In the genomic region with DNA sequence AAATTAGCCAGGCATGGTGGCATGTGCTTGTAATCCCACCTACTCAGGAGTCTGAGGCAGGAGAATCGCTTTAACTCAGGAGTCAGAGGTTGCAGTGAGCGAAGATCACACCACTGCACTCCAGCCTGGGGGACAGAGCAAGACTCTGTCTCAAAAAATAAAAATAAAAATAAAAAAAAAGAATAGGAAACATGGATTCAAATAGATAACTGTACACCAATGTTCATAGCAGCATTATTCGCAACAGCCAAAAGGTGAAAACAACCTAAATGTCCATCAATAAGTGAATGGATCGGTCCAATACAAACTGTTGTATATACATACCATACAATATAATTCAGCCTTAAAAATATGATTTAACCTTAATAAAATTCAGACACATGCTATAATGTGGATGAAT, we compare ENCODE assay signal across 2 cellular contexts.
TF ChIP-seq lines count a peak whose summit lies in the region.

No MANE protein-coding gene starts in this region.

TF ChIP-seq in HEK293, 187 proteins besides CTCF, POLR2A, EP300 and RAD21:
- TF ChIP-seq, protein P1, sequence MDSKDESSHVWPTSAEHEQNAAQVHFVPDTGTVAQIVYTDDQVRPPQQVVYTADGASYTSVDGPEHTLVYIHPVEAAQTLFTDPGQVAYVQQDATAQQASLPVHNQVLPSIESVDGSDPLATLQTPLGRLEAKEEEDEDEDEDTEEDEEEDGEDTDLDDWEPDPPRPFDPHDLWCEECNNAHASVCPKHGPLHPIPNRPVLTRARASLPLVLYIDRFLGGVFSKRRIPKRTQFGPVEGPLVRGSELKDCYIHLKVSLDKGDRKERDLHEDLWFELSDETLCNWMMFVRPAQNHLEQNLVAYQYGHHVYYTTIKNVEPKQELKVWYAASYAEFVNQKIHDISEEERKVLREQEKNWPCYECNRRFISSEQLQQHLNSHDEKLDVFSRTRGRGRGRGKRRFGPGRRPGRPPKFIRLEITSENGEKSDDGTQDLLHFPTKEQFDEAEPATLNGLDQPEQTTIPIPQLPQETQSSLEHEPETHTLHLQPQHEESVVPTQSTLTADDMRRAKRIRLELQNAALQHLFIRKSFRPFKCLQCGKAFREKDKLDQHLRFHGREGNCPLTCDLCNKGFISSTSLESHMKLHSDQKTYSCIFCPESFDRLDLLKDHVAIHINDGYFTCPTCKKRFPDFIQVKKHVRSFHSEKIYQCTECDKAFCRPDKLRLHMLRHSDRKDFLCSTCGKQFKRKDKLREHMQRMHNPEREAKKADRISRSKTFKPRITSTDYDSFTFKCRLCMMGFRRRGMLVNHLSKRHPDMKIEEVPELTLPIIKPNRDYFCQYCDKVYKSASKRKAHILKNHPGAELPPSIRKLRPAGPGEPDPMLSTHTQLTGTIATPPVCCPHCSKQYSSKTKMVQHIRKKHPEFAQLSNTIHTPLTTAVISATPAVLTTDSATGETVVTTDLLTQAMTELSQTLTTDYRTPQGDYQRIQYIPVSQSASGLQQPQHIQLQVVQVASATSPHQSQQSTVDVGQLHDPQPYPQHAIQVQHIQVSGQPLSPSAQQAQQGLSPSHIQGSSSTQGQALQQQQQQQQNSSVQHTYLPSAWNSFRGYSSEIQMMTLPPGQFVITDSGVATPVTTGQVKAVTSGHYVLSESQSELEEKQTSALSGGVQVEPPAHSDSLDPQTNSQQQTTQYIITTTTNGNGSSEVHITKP (tag by site-specific recombination; IDR thresholded peaks at IDR 0.05): peak; percentile 75
- no peak for TF ChIP-seq ZNF580 (tag by site-specific recombination; IDR thresholded peaks at IDR 0.05)

TF ChIP-seq in K562, 482 proteins besides CTCF, POLR2A, EP300 and RAD21:
- TF ChIP-seq, protein P2, sequence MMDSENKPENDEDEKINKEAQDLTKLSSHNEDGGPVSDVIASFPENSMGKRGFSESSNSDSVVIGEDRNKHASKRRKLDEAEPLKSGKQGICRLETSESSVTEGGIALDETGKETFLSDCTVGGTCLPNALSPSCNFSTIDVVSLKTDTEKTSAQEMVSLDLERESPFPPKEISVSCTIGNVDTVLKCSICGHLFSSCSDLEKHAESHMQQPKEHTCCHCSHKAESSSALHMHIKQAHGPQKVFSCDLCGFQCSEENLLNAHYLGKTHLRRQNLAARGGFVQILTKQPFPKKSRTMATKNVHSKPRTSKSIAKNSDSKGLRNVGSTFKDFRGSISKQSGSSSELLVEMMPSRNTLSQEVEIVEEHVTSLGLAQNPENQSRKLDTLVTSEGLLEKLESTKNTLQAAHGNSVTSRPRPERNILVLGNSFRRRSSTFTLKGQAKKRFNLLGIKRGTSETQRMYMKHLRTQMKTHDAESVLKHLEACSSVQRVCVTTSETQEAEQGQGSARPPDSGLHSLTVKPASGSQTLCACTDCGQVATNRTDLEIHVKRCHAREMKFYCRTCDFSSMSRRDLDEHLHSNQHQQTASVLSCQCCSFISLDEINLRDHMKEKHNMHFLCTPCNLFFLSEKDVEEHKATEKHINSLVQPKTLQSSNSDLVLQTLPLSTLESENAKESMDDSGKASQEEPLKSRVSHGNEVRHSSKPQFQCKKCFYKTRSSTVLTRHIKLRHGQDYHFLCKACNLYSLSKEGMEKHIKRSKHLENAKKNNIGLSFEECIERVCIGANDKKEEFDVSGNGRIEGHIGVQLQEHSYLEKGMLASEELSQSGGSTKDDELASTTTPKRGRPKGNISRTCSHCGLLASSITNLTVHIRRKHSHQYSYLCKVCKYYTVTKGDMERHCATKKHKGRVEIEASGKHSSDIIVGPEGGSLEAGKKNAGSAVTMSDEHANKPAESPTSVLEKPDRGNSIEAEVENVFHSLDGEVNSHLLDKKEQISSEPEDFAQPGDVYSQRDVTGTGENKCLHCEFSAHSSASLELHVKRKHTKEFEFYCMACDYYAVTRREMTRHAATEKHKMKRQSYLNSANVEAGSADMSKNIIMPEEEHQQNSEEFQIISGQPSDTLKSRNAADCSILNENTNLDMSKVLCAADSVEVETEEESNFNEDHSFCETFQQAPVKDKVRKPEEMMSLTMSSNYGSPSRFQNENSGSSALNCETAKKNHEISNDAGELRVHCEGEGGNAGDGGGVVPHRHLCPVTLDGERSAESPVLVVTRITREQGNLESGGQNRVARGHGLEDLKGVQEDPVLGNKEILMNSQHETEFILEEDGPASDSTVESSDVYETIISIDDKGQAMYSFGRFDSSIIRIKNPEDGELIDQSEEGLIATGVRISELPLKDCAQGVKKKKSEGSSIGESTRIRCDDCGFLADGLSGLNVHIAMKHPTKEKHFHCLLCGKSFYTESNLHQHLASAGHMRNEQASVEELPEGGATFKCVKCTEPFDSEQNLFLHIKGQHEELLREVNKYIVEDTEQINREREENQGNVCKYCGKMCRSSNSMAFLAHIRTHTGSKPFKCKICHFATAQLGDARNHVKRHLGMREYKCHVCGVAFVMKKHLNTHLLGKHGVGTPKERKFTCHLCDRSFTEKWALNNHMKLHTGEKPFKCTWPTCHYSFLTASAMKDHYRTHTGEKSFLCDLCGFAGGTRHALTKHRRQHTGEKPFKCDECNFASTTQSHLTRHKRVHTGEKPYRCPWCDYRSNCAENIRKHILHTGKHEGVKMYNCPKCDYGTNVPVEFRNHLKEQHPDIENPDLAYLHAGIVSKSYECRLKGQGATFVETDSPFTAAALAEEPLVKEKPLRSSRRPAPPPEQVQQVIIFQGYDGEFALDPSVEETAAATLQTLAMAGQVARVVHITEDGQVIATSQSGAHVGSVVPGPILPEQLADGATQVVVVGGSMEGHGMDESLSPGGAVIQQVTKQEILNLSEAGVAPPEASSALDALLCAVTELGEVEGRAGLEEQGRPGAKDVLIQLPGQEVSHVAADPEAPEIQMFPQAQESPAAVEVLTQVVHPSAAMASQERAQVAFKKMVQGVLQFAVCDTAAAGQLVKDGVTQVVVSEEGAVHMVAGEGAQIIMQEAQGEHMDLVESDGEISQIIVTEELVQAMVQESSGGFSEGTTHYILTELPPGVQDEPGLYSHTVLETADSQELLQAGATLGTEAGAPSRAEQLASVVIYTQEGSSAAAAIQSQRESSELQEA (IDR thresholded peaks at IDR 0.05; ENCODE audit: low read depth): no peak
- TF ChIP-seq, protein P1 (IDR thresholded peaks at IDR 0.05; ENCODE audit: partially characterized antibody): peak; percentile 71
- TF ChIP-seq PHTF2 (CRISPR knock-in tag; IDR thresholded peaks at IDR 0.05): no peak
